ENCODE assay signal across 10 cellular contexts in genomic region chr1:2148691-2149090, GRCh38. TPM values are rescaled to one million over a fixed set of nuclear protein-coding genes. Genes with fewer than 3 reads are reported as not detected.
DNase-seq lines count a peak whose midpoint lies in the region; ATAC-seq and TF ChIP-seq lines count a peak whose summit lies in the region.
"Had no signal": no experiment of that assay in that cellular context is flagged by ENCODE, and none has a peak within 500 bp of the region (broad histone marks: within the 10 kb centered on the region; RNA-seq: fewer than 3 reads in every experiment).

No MANE protein-coding gene starts in this region.

- peak in 2 of 4 donors; percentile 71 to 84 for TF ChIP-seq EP300 in upper lobe of left lung (IDR thresholded peaks at IDR 0.05)

- H3K27ac ChIP-seq in upper lobe of left lung (peak overlapping the region; percentile 76 to 87 (median 82)), coronary artery (no peak overlapping the region)
- H3K27ac ChIP-seq: A549 had no signal

- peak; percentile 60 for DNase-seq in activated T-cell treated with anti-CD3 and anti-CD28 coated beads, Interleukin-2, amount 50 U/mL, for 1 hour
- DNase-seq in activated T-cell treated with anti-CD3 and anti-CD28 coated beads for 4 hours, result no peak
- peak; percentile 62 for DNase-seq in activated T-cell treated with anti-CD3 and anti-CD28 coated beads, Interleukin-2, amount 50 U/mL, for 24 hours
- DNase-seq in left cardiac atrium, result no peak
- peak in 1 of 2 donors; percentile 74 for DNase-seq in upper lobe of left lung
- DNase-seq in coronary artery (ENCODE audit: low spot score), result no peak
- no peak for DNase-seq in Calu3
- DNase-seq in nucleus accumbens (lab: John Stamatoyannopoulos, UW), result no peak
- DNase-seq: NCI-H226 had no signal

- no peaks in the 10 kb centered on the region for H3K9me3 Mint-ChIP-seq in activated T-cell treated with anti-CD3 and anti-CD28 coated beads, Interleukin-2, amount 50 U/mL, for 24 hours
- H3K9me3 Mint-ChIP-seq in Calu3 (ENCODE audit: low read depth, unreplicated experiment), result no peaks in the 10 kb centered on the region

- H3K4me3 ChIP-seq in upper lobe of left lung (peak overlapping the region in 1 of 4 donors; percentile 25), coronary artery (no peak overlapping the region)
- H3K4me3 ChIP-seq: A549 had no signal

- ATAC-seq in left cardiac atrium, result peak; percentile 15 to 24
- peak; percentile 45 to 48 for ATAC-seq in upper lobe of left lung (ENCODE audit: low FRiP score in 2 of 2)
- ATAC-seq: A549 had no signal

- intact Hi-C loops in left cardiac atrium (cut with DNase I), result no loop called here
- intact Hi-C loops in Calu3 (cut with micrococcal nuclease; ENCODE audit: unreplicated experiment), result no loop called here

- no peak overlapping the region for H3K27ac Mint-ChIP-seq in activated T-cell treated with anti-CD3 and anti-CD28 coated beads, Interleukin-2, amount 50 U/mL, for 24 hours
- no peak overlapping the region for H3K27ac Mint-ChIP-seq in Calu3 (ENCODE audit: unreplicated experiment)

- no peaks in the 10 kb centered on the region for H3K27me3 ChIP-seq in upper lobe of left lung

- peaks cover 7% of the 10 kb centered on the region for H3K36me3 Mint-ChIP-seq in activated T-cell treated with anti-CD3 and anti-CD28 coated beads, Interleukin-2, amount 50 U/mL, for 24 hours (ENCODE audit: low read depth)
- peaks cover 9% of the 10 kb centered on the region for H3K36me3 Mint-ChIP-seq in Calu3 (ENCODE audit: insufficient read depth, unreplicated experiment)

- CTCF ChIA-PET in Calu3 (lab: Charles Lee), result no interaction called here

- no peaks in the 10 kb centered on the region for H3K27me3 Mint-ChIP-seq in activated T-cell treated with anti-CD3 and anti-CD28 coated beads, Interleukin-2, amount 50 U/mL, for 24 hours
- no peaks in the 10 kb centered on the region for H3K27me3 Mint-ChIP-seq in Calu3 (ENCODE audit: unreplicated experiment)

- no peak for TF ChIP-seq CTCF in upper lobe of left lung (IDR thresholded peaks at IDR 0.05)
- TF ChIP-seq CTCF in coronary artery (IDR thresholded peaks at IDR 0.05), result no peak
- no peak for TF ChIP-seq CTCF in Calu3 (IDR thresholded peaks at IDR 0.05; ENCODE audit: unreplicated experiment)

- peaks cover 0 to 42% (median 18%) of the 10 kb centered on the region in 4 donors for H3K36me3 ChIP-seq in upper lobe of left lung

- no peaks in the 10 kb centered on the region for H3K9me3 ChIP-seq in upper lobe of left lung
- H3K9me3 ChIP-seq: A549 had no signal

- peak in 1 of 4 donors; percentile 25 for TF ChIP-seq POLR2A in upper lobe of left lung (IDR thresholded peaks at IDR 0.05)

- no peak overlapping the region for H3K4me3 Mint-ChIP-seq in activated T-cell treated with anti-CD3 and anti-CD28 coated beads, Interleukin-2, amount 50 U/mL, for 24 hours
- H3K4me3 Mint-ChIP-seq in Calu3 (ENCODE audit: low read depth, unreplicated experiment), result no peak overlapping the region

- peaks cover 5 to 33% (median 17%) of the 10 kb centered on the region in 4 donors for H3K4me1 ChIP-seq in upper lobe of left lung
- H3K4me1 ChIP-seq: A549 had no signal

- peaks cover 20% of the 10 kb centered on the region for H3K4me1 Mint-ChIP-seq in activated T-cell treated with anti-CD3 and anti-CD28 coated beads, Interleukin-2, amount 50 U/mL, for 24 hours (ENCODE audit: low read depth)
- H3K4me1 Mint-ChIP-seq in Calu3 (ENCODE audit: low read depth, unreplicated experiment), result no peaks in the 10 kb centered on the region

- 43 to 49% methylated on average over 11 to 14 of the region's 14 CpGs for WGBS in upper lobe of left lung, 2 donors

- no TSS peak for BruUV-seq in Calu3 (replicated peaks; lab: Mats Ljungman, UMichigan)

RNA-seq across cellular contexts. Expression of gene FAAP20, which starts 45.9 kb away (rescaled TPM):
- total RNA-seq in left cardiac atrium (10 to 100 TPM; 35.4 to 41.4 TPM), upper lobe of left lung (10 to 100 TPM; 26.7 to 88.0 (median 66.8) TPM), Calu3 (2022) (36.3 and 42.9 TPM in 2 replicates)

Comparison
In these comparisons a context has a peak if more than half of its experiments do, and no peak if none do; other contexts are left out.
1. DNase-seq: peak in activated T-cell treated with anti-CD3 and anti-CD28 coated beads, Interleukin-2, amount 50 U/mL, for 1 hour (single experiment) and activated T-cell treated with anti-CD3 and anti-CD28 coated beads, Interleukin-2, amount 50 U/mL, for 24 hours (single experiment); none in activated T-cell treated with anti-CD3 and anti-CD28 coated beads for 4 hours (single experiment), left cardiac atrium (single experiment), coronary artery (single experiment), Calu3 (single experiment) and nucleus accumbens (0 of 56).
2. H3K27ac ChIP-seq: peak in upper lobe of left lung (4 of 4); none in coronary artery (0 of 2).